1 cellular context compared by ENCODE assay signal in genomic region chr10:118698421-118698820, GRCh38.
TF ChIP-seq lines count a peak whose summit lies in the region.

No MANE protein-coding gene starts in this region.

TF ChIP-seq in GM12878, 131 proteins besides CTCF, POLR2A, EP300 and RAD21 (continued from another document):
- TF ChIP-seq USF1 (IDR thresholded peaks at IDR 0.05; ENCODE audit: borderline replicate concordance, extremely low read length, insufficient read depth, low read depth, low read length) (no peak), POU2F2 (IDR thresholded peaks at IDR 0.05; ENCODE audit: borderline replicate concordance, low read depth, low read length) (peak; percentile 39; the same call in 1 of the 3 replicates), PAX5 (IDR thresholded peaks at IDR 0.05; ENCODE audit: borderline replicate concordance, low read depth, low read length) (0 out of 2 replicates have a peak, but pooled peaks have one; percentile 50), TARDBP (IDR thresholded peaks at IDR 0.05; ENCODE audit: borderline replicate concordance) (no peak), HCFC1 (IDR thresholded peaks at IDR 0.05; ENCODE audit: low read length) (no peak), MYC (IDR thresholded peaks at IDR 0.05; ENCODE audit: insufficient read depth, insufficient read length, insufficient replicate concordance, low read length, severe bottlenecking) (no peak)
TF ChIP-seq in GM12878: peak in this region for 28.
